13 cellular contexts compared by ENCODE assay signal in the genomic region with DNA sequence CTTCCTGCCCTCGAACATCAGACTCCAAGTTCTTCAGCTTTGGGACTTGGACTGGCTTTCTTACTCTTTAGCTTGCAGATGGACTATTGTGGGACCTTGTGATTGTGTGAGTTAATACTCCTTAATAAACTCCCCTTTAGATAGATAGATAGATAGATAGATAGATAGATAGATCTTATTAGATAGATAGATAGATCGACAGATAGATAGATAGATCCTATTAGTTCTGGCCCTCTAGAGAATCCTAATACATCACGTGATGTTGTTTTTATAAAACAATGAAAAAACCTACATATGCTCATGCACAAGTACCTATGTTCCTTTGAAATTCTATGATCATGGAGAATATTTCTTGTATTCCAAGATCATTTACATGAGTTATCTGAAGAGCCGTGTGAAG. TPM values are rescaled to one million over a fixed set of nuclear protein-coding genes. Genes with fewer than 3 reads are reported as not detected.
DNase-seq lines count a peak whose midpoint lies in the region; ATAC-seq lines count a peak whose summit lies in the region.
"Had no signal": no experiment of that assay in that cellular context is flagged by ENCODE, and none has a peak within 500 bp of the region (broad histone marks: within the 10 kb centered on the region; RNA-seq: fewer than 3 reads in every experiment).

No MANE protein-coding gene starts in this region.

- peak overlapping the region; percentile 33 for H3K27ac Mint-ChIP-seq in T-helper 2 cell treated with Interferon-gamma antibody and Interleukin-4, amounts not matched to agents 5 μg/mL and 100 μg/mL, for 36 hours
- H3K27ac Mint-ChIP-seq in activated naive CD4-positive, alpha-beta T cell treated with anti-CD3 and anti-CD28 coated beads, Interleukin-2, amount 50 U/mL, for 24 hours: peak overlapping the region; percentile 0
- peak overlapping the region; percentile 38 for H3K27ac Mint-ChIP-seq in central memory CD8-positive, alpha-beta T cell (ENCODE audit: low read depth)

- no CpG with 5 or more reads among the region's 4 CpGs for WGBS in mesendoderm (ENCODE audit: extremely low coverage, insufficient coverage, low lambda C conversion rate)

- H3K36me3 ChIP-seq in mesendoderm (ENCODE audit: control insufficient read depth, insufficient read depth, low read length): no peaks in the 10 kb centered on the region
- H3K36me3 ChIP-seq: BLaER1, HAP-1 had no signal

- H4K5ac ChIP-seq in mesendoderm (ENCODE audit: low read length): no peak overlapping the region

- H3K36me3 Mint-ChIP-seq in T-helper 2 cell treated with Interferon-gamma antibody and Interleukin-4, amounts not matched to agents 5 μg/mL and 100 μg/mL, for 36 hours (ENCODE audit: low read depth): no peaks in the 10 kb centered on the region
- H3K36me3 Mint-ChIP-seq in activated naive CD4-positive, alpha-beta T cell treated with anti-CD3 and anti-CD28 coated beads, Interleukin-2, amount 50 U/mL, for 24 hours: no peaks in the 10 kb centered on the region
- peaks cover 11% of the 10 kb centered on the region for H3K36me3 Mint-ChIP-seq in central memory CD8-positive, alpha-beta T cell (ENCODE audit: insufficient read depth)

- H4K8ac ChIP-seq in mesendoderm (ENCODE audit: low read depth, low read length): no peak overlapping the region

- DNase-seq in T-helper 2 cell treated with Interferon-gamma antibody and Interleukin-4, amounts not matched to agents 5 μg/mL and 100 μg/mL, for 36 hours (ENCODE audit: low spot score): no peak
- DNase-seq in T-helper 2 cell (no peak), mesendoderm (no peak)
- DNase-seq in activated naive CD4-positive, alpha-beta T cell treated with Interleukin-2 at 50 U/mL for 16 hours: no peak
- no peak for DNase-seq in central memory CD8-positive, alpha-beta T cell (ENCODE audit: low spot score in 2 of 2)
- DNase-seq: 8988T, AML-193, Calu3, DMS 273 treated with DMSO at 0.1 percent for 48 hours had no signal

- no peaks in the 10 kb centered on the region for H3K27me3 ChIP-seq in mesendoderm (ENCODE audit: insufficient read depth, low read length, poor library complexity)
- H3K27me3 ChIP-seq: BLaER1 had no signal

- no peak for ATAC-seq in central memory CD8-positive, alpha-beta T cell (replicated peaks; ENCODE audit: extremely low read depth, poor library complexity, severe bottlenecking)
- no peak for ATAC-seq in HG02885 (IDR thresholded peaks at IDR 0.05; ENCODE audit: poor library complexity, unreplicated experiment)

- no peak overlapping the region for H3K27ac ChIP-seq in mesendoderm (ENCODE audit: low read depth, low read length)
- H3K27ac ChIP-seq: BLaER1 had no signal

- H3K79me2 ChIP-seq in mesendoderm (ENCODE audit: control insufficient read depth, insufficient read depth, low read length): no peaks in the 10 kb centered on the region

- no peaks in the 10 kb centered on the region for H3K79me1 ChIP-seq in mesendoderm (ENCODE audit: low read length)

- H3K9ac ChIP-seq in mesendoderm (ENCODE audit: low read length): no peak overlapping the region
- H3K9ac ChIP-seq: BLaER1 had no signal

- H3K4me3 ChIP-seq in mesendoderm (ENCODE audit: low read length): no peak overlapping the region
- H3K4me3 ChIP-seq: BLaER1, HAP-1 had no signal

- H3K9me3 Mint-ChIP-seq in T-helper 2 cell treated with Interferon-gamma antibody and Interleukin-4, amounts not matched to agents 5 μg/mL and 100 μg/mL, for 36 hours: no peaks in the 10 kb centered on the region
- H3K9me3 Mint-ChIP-seq in activated naive CD4-positive, alpha-beta T cell treated with anti-CD3 and anti-CD28 coated beads, Interleukin-2, amount 50 U/mL, for 24 hours: no peaks in the 10 kb centered on the region
- no peaks in the 10 kb centered on the region for H3K9me3 Mint-ChIP-seq in central memory CD8-positive, alpha-beta T cell

- H2BK5ac ChIP-seq in mesendoderm (ENCODE audit: low read length): no peak overlapping the region

- peaks cover 21% of the 10 kb centered on the region for H3K4me1 Mint-ChIP-seq in T-helper 2 cell treated with Interferon-gamma antibody and Interleukin-4, amounts not matched to agents 5 μg/mL and 100 μg/mL, for 36 hours (ENCODE audit: low read depth)
- peaks cover 32% of the 10 kb centered on the region for H3K4me1 Mint-ChIP-seq in activated naive CD4-positive, alpha-beta T cell treated with anti-CD3 and anti-CD28 coated beads, Interleukin-2, amount 50 U/mL, for 24 hours
- peaks cover 37% of the 10 kb centered on the region for H3K4me1 Mint-ChIP-seq in central memory CD8-positive, alpha-beta T cell

- peaks cover 3% of the 10 kb centered on the region for H3K4me1 ChIP-seq in mesendoderm (ENCODE audit: control insufficient read depth, low read depth, low read length)
- H3K4me1 ChIP-seq: HAP-1 had no signal

- no peak overlapping the region for H3K4me3 Mint-ChIP-seq in T-helper 2 cell treated with Interferon-gamma antibody and Interleukin-4, amounts not matched to agents 5 μg/mL and 100 μg/mL, for 36 hours
- H3K4me3 Mint-ChIP-seq in activated naive CD4-positive, alpha-beta T cell treated with anti-CD3 and anti-CD28 coated beads, Interleukin-2, amount 50 U/mL, for 24 hours: no peak overlapping the region
- no peak overlapping the region for H3K4me3 Mint-ChIP-seq in central memory CD8-positive, alpha-beta T cell

- H3K4ac ChIP-seq in mesendoderm (ENCODE audit: low read depth, low read length): no peak overlapping the region

- H2AK5ac ChIP-seq in mesendoderm (ENCODE audit: low read length): no peak overlapping the region

- no peak overlapping the region for H2BK120ac ChIP-seq in mesendoderm (ENCODE audit: low read depth, low read length)

- no peak overlapping the region for H3K23ac ChIP-seq in mesendoderm (ENCODE audit: low read length)

- no peaks in the 10 kb centered on the region for H3K27me3 Mint-ChIP-seq in T-helper 2 cell treated with Interferon-gamma antibody and Interleukin-4, amounts not matched to agents 5 μg/mL and 100 μg/mL, for 36 hours (ENCODE audit: low read depth)
- no peaks in the 10 kb centered on the region for H3K27me3 Mint-ChIP-seq in activated naive CD4-positive, alpha-beta T cell treated with anti-CD3 and anti-CD28 coated beads, Interleukin-2, amount 50 U/mL, for 24 hours
- no peaks in the 10 kb centered on the region for H3K27me3 Mint-ChIP-seq in central memory CD8-positive, alpha-beta T cell

- H3K18ac ChIP-seq in mesendoderm (ENCODE audit: low read length): no peak overlapping the region

- no peak overlapping the region for H3K4me2 ChIP-seq in mesendoderm (ENCODE audit: low read length)
- H3K4me2 ChIP-seq: BLaER1 had no signal

- no peak overlapping the region for H2BK15ac ChIP-seq in mesendoderm (replicated peaks; ENCODE audit: low read depth)

- H3K56ac ChIP-seq in mesendoderm (ENCODE audit: low read length): no peak overlapping the region

RNA-seq across cellular contexts. Expression of gene APOBEC3H, which starts 23.9 kb away (rescaled TPM):
- polyA plus RNA-seq in mesendoderm (2013, experiment 1 of 2): 0.14 TPM
- 0.14 TPM for polyA plus RNA-seq in mesendoderm (2013, experiment 2 of 2)

RNA-seq across cellular contexts. Expression of gene CBX7, which starts 31.5 kb away (rescaled TPM):
- polyA plus RNA-seq in mesendoderm (2013, experiment 1 of 2): 1.5 TPM
- 1.3 TPM for polyA plus RNA-seq in mesendoderm (2013, experiment 2 of 2)

RNA-seq across cellular contexts. Expression of gene APOBEC3G, which starts 43.9 kb away (rescaled TPM):
- polyA plus RNA-seq in mesendoderm (2013, experiment 1 of 2): 3.1 TPM
- polyA plus RNA-seq in mesendoderm (2013, experiment 2 of 2): 2.7 TPM
